In genomic region chr6:32195652-32195901, GRCh38 we compare ENCODE assay signal across 1 cellular context.
TF ChIP-seq lines count a peak whose summit lies in the region.

No MANE protein-coding gene starts in this region.

TF ChIP-seq in HepG2, 621 proteins besides CTCF, POLR2A, EP300 and RAD21 (continued from another document):
- no peak for TF ChIP-seq PRDM4 (CRISPR knock-in tag; IDR thresholded peaks at IDR 0.05; ENCODE audit: borderline replicate concordance)
- no peak for TF ChIP-seq SOX5 (CRISPR knock-in tag; IDR thresholded peaks at IDR 0.05; ENCODE audit: borderline replicate concordance)
- no peak for TF ChIP-seq KLF6 (CRISPR knock-in tag; IDR thresholded peaks at IDR 0.05)
- TF ChIP-seq REL (CRISPR knock-in tag; conservative IDR thresholded peaks at IDR 0.05), result no peak
- no peak for TF ChIP-seq ZNF3 (CRISPR knock-in tag; IDR thresholded peaks at IDR 0.05)
- no peak for TF ChIP-seq PRDM15 (CRISPR knock-in tag; IDR thresholded peaks at IDR 0.05)
- TF ChIP-seq HOMEZ (CRISPR knock-in tag; IDR thresholded peaks at IDR 0.05; ENCODE audit: low read depth), result peak; percentile 81
- TF ChIP-seq ZNF34 (CRISPR knock-in tag; IDR thresholded peaks at IDR 0.05; ENCODE audit: borderline replicate concordance), result no peak
- TF ChIP-seq PLSCR1 (CRISPR knock-in tag; IDR thresholded peaks at IDR 0.05; ENCODE audit: borderline replicate concordance), result no peak
- peak; percentile 78; the same call in 1 of the 2 replicates for TF ChIP-seq YEATS2 (CRISPR knock-in tag; IDR thresholded peaks at IDR 0.05; ENCODE audit: borderline replicate concordance)
- peak; percentile 69 for TF ChIP-seq SKI (IDR thresholded peaks at IDR 0.05; ENCODE audit: partially characterized antibody)
- peak; percentile 71 to 79; a peak in 3 of 4 replicates for TF ChIP-seq HMGXB4 (CRISPR knock-in tag; IDR thresholded peaks at IDR 0.05; ENCODE audit: borderline replicate concordance in 1 of 2, low read depth in 1 of 2)
- TF ChIP-seq ATF1 (CRISPR knock-in tag; IDR thresholded peaks at IDR 0.05), result no peak
- peak; percentile 80; the same call in 1 of the 2 replicates for TF ChIP-seq SIN3A (IDR thresholded peaks at IDR 0.05; ENCODE audit: borderline replicate concordance, low read depth, low read length)
- no peak for TF ChIP-seq SIN3B (IDR thresholded peaks at IDR 0.05; ENCODE audit: low read length)
